20 cellular contexts compared by ENCODE assay signal in genomic region chr4:106306561-106306960, GRCh38. TPM values are rescaled to one million over a fixed set of nuclear protein-coding genes. Genes with fewer than 3 reads are reported as not detected.
DNase-seq lines count a peak whose midpoint lies in the region; ATAC-seq, FAIRE-seq and TF ChIP-seq lines count a peak whose summit lies in the region.
"Had no signal": no experiment of that assay in that cellular context is flagged by ENCODE, and none has a peak within 500 bp of the region (broad histone marks: within the 10 kb centered on the region; RNA-seq: fewer than 3 reads in every experiment).

No MANE protein-coding gene starts in this region.

- no peak for TF ChIP-seq CTCF in Caco-2 (IDR thresholded peaks at IDR 0.05; ENCODE audit: insufficient read depth in 1 of 2, low read depth in 1 of 2, low read length in 1 of 2, severe bottlenecking in 1 of 2, unreplicated experiment in 1 of 2)

- peaks cover 72% of the 10 kb centered on the region for H3K4me1 Mint-ChIP-seq in Caco-2 (ENCODE audit: low read depth, unreplicated experiment)
- peaks cover 12% of the 10 kb centered on the region for H3K4me1 Mint-ChIP-seq in activated naive CD8-positive, alpha-beta T cell treated with anti-CD3 and anti-CD28 coated beads, Interleukin-2, amount 50 U/mL, for 24 hours
- H3K4me1 Mint-ChIP-seq: CD14-positive monocyte had no signal

- peak overlapping the region; percentile 41 for H3K4me3 Mint-ChIP-seq in Caco-2 (ENCODE audit: unreplicated experiment)
- H3K4me3 Mint-ChIP-seq in activated naive CD8-positive, alpha-beta T cell treated with anti-CD3 and anti-CD28 coated beads, Interleukin-2, amount 50 U/mL, for 24 hours = no peak overlapping the region
- H3K4me3 Mint-ChIP-seq: B cell; CD14-positive monocyte; CD4-positive, alpha-beta memory T cell; CD4-positive, CD25-positive, alpha-beta regulatory T cell; CD8-positive, alpha-beta memory T cell had no signal

- H3K27ac Mint-ChIP-seq in Caco-2 (ENCODE audit: unreplicated experiment) = peak overlapping the region; percentile 89
- H3K27ac Mint-ChIP-seq in activated naive CD8-positive, alpha-beta T cell treated with anti-CD3 and anti-CD28 coated beads, Interleukin-2, amount 50 U/mL, for 24 hours = no peak overlapping the region
- H3K27ac Mint-ChIP-seq: B cell; CD4-positive, alpha-beta memory T cell; CD8-positive, alpha-beta memory T cell had no signal

- peaks cover 28% of the 10 kb centered on the region for H3K36me3 Mint-ChIP-seq in Caco-2 (ENCODE audit: insufficient read depth, unreplicated experiment)
- peaks cover 13% of the 10 kb centered on the region for H3K36me3 Mint-ChIP-seq in activated naive CD8-positive, alpha-beta T cell treated with anti-CD3 and anti-CD28 coated beads, Interleukin-2, amount 50 U/mL, for 24 hours (ENCODE audit: low read depth)

- 0 out of 2 replicates have a peak, but pooled peaks cover 1% of the 10 kb centered on the region for H3K36me3 ChIP-seq in Caco-2 (ENCODE audit: control insufficient read depth, insufficient read depth, low read length)

- peak; percentile 73 to 83 for DNase-seq in Caco-2
- DNase-seq in HEK293T (ENCODE audit: extremely low spot score) = no peak
- no peak for DNase-seq in NCI-H1417 treated with DMSO at 0.1 percent for 48 hours (lab: John Stamatoyannopoulos, UW)
- DNase-seq in activated naive CD8-positive, alpha-beta T cell treated with anti-CD3 and anti-CD28 coated beads, Interleukin-2, amount 50 U/mL, for 24 hours = no peak
- DNase-seq: AML-193; C1 segment of cervical spinal cord; Calu3; CD4-positive, alpha-beta memory T cell; CD4-positive, CD25-positive, alpha-beta regulatory T cell; CD8-positive, alpha-beta memory T cell; COR-L47; DMS79 treated with DMSO at 0.1 percent for 48 hours; GF-D8 had no signal

- peak; percentile 64 for FAIRE-seq in islet of Langerhans (lab: Jason Lieb, UNC)
- FAIRE-seq: A549, D721Med, GM12891 had no signal

- no peaks in the 10 kb centered on the region for H3K9me3 Mint-ChIP-seq in Caco-2 (ENCODE audit: unreplicated experiment)
- H3K9me3 Mint-ChIP-seq in activated naive CD8-positive, alpha-beta T cell treated with anti-CD3 and anti-CD28 coated beads, Interleukin-2, amount 50 U/mL, for 24 hours = no peaks in the 10 kb centered on the region
- H3K9me3 Mint-ChIP-seq: CD4-positive, CD25-positive, alpha-beta regulatory T cell; CD8-positive, alpha-beta memory T cell had no signal

- peaks cover 85% of the 10 kb centered on the region for H3K4me1 ChIP-seq in Caco-2
- H3K4me1 ChIP-seq: A549, BLaER1 had no signal

- POLR2A ChIA-PET in Caco-2 (lab: Charles Lee) (interaction anchor here (1.0 to 1.7 kb wide), 3 partner anchors 9 to 48 kb away, joined by 3 to 15 read pairs (median 5); partner anchors contain the start of genes AIMP1 and TBCK), HEK293T (lab: Yijun Ruan, JAX) (interaction anchor here (1.2 kb wide), 1 partner anchor 9 kb away, joined by 4 read pairs; the partner anchor contains the start of gene TBCK)

- intact Hi-C loops in Caco-2 (cut with micrococcal nuclease; ENCODE audit: unreplicated experiment) = loop anchor here (1.0 to 5.0 kb wide), 7 partner anchors 9 to 714 kb away; no protein-coding TSS in a partner anchor

- H3K27me3 ChIP-seq in Caco-2 (replicated peaks; ENCODE audit: control insufficient read depth, insufficient read depth, low read length) = no peaks in the 10 kb centered on the region
- H3K27me3 ChIP-seq: BLaER1 had no signal

- CTCF ChIA-PET in Caco-2 (lab: Charles Lee) (interaction anchor here (1.0 to 1.2 kb wide), 3 partner anchors 41 to 68 kb away, joined by 3 to 4 read pairs (median 3); no protein-coding TSS in a partner anchor), HEK293T (lab: Yijun Ruan, JAX) (no interaction called here)

- BruUV-seq in Caco-2 (replicated peaks; lab: Mats Ljungman, UMichigan) = no TSS peak

- ATAC-seq in activated naive CD8-positive, alpha-beta T cell treated with anti-CD3 and anti-CD28 coated beads, Interleukin-2, amount 50 U/mL, for 24 hours = no peak
- ATAC-seq: A549 had no signal

- H3K27me3 Mint-ChIP-seq in Caco-2 (ENCODE audit: insufficient read depth, unreplicated experiment) = no peaks in the 10 kb centered on the region
- no peaks in the 10 kb centered on the region for H3K27me3 Mint-ChIP-seq in activated naive CD8-positive, alpha-beta T cell treated with anti-CD3 and anti-CD28 coated beads, Interleukin-2, amount 50 U/mL, for 24 hours
- H3K27me3 Mint-ChIP-seq: B cell; CD4-positive, alpha-beta memory T cell; CD4-positive, CD25-positive, alpha-beta regulatory T cell; CD8-positive, alpha-beta memory T cell had no signal

- no peaks in the 10 kb centered on the region for H3K9me3 ChIP-seq in Caco-2
- H3K9me3 ChIP-seq: A549, BLaER1 had no signal

- no peak overlapping the region for H3K4me3 ChIP-seq in Caco-2 (ENCODE audit: low read depth, low read length)
- H3K4me3 ChIP-seq: A549, BLaER1 had no signal

TF ChIP-seq in HEK293T, 16 proteins besides CTCF, POLR2A, EP300 and RAD21:
- TF ChIP-seq CTBP1 (IDR thresholded peaks at IDR 0.05; ENCODE audit: borderline replicate concordance) (no peak), PKNOX1 (IDR thresholded peaks at IDR 0.05) (peak; percentile 13; the same call in 1 of the 2 replicates), TARDBP (IDR thresholded peaks at IDR 0.05) (no peak), ZNF384 (IDR thresholded peaks at IDR 0.05) (no peak), BHLHE40 (IDR thresholded peaks at IDR 0.05; ENCODE audit: borderline replicate concordance) (no peak)

RNA-seq across cellular contexts. Expression of gene TBCK, which starts 9.4 kb away (rescaled TPM):
- 51.1 and 58.7 TPM in 2 replicates for total RNA-seq in Caco-2 (2022)

RNA-seq across cellular contexts. Expression of gene AIMP1, which starts 9.8 kb away (rescaled TPM):
- 130 and 143 TPM in 2 replicates for total RNA-seq in Caco-2 (2022)

Comparison
In these comparisons a context has a peak if more than half of its experiments do, and no peak if none do; other contexts are left out.
1. DNase-seq: peak in Caco-2 (2 of 2); none in HEK293T (single experiment), NCI-H1417 treated with DMSO at 0.1 percent for 48 hours (single experiment) and activated naive CD8-positive, alpha-beta T cell treated with anti-CD3 and anti-CD28 coated beads, Interleukin-2, amount 50 U/mL, for 24 hours (single experiment).